ENCODE assay signal across 24 cellular contexts in the genomic region with DNA sequence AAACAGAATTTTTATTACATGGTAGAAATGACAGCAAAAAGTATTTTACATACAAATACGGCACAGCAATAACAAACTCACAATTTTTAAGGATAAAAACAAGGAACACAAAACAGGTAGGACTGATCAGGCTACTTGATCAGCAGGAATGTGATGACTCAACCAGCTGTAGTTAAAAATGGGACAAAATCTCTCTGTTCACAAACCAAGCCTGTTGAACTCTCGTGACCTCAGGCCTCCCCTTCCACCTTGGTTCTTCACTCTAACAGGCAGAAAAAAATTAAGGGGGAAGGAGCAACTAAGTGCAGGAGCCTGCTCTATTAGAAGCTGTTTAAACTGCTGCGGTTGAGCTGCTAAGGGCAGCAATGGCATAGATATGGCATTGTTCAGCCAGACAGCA. TPM values are rescaled to one million over a fixed set of nuclear protein-coding genes. Genes with fewer than 3 reads are reported as not detected.
DNase-seq lines count a peak whose midpoint lies in the region; FAIRE-seq and TF ChIP-seq lines count a peak whose summit lies in the region.
"Had no signal": no experiment of that assay in that cellular context is flagged by ENCODE, and none has a peak within 500 bp of the region (broad histone marks: within the 10 kb centered on the region; RNA-seq: fewer than 3 reads in every experiment).

No MANE protein-coding gene starts in this region.

- peaks cover 6% of the 10 kb centered on the region for H3K4me1 Mint-ChIP-seq in activated T-cell treated with anti-CD3 and anti-CD28 coated beads, Interleukin-2, amount 50 U/mL, for 24 hours (ENCODE audit: low read depth)
- peaks cover 10% of the 10 kb centered on the region for H3K4me1 Mint-ChIP-seq in astrocyte (ENCODE audit: low read depth, unreplicated experiment)

- H3K4me3 ChIP-seq in astrocyte (ENCODE audit: insufficient read depth, low read depth, low read length), result no peak overlapping the region
- H3K4me3 ChIP-seq: GM12878, heart right ventricle, smooth muscle cell, tibial artery had no signal

- no peaks in the 10 kb centered on the region for H4K20me1 ChIP-seq in astrocyte (ENCODE audit: insufficient read depth, low read length)

- no peaks in the 10 kb centered on the region for H3K9me3 ChIP-seq in astrocyte (ENCODE audit: insufficient read depth, low read depth, low read length)
- H3K9me3 ChIP-seq: heart right ventricle, neutrophil, tibial artery had no signal

- H3K27me3 Mint-ChIP-seq in activated T-cell treated with anti-CD3 and anti-CD28 coated beads, Interleukin-2, amount 50 U/mL, for 24 hours, result no peaks in the 10 kb centered on the region
- H3K27me3 Mint-ChIP-seq in astrocyte (ENCODE audit: low read depth, unreplicated experiment), result no peaks in the 10 kb centered on the region
- H3K27me3 Mint-ChIP-seq: dendritic cell treated with granulocyte-macrophage colony-stimulating factor and Interleukin-4, amounts not matched to agents 40 ng/mL and 50 ng/mL, for 4 days had no signal

- DNase-seq in activated T-cell treated with anti-CD3 and anti-CD28 coated beads, Interleukin-2, amount 50 U/mL, for 24 hours, result no peak
- no peak for DNase-seq in activated T-cell treated with anti-CD3 and anti-CD28 coated beads, Interleukin-2, amount 50 U/mL, for 48 hours
- no peak for DNase-seq in astrocyte (ENCODE audit: low read depth)
- peak; percentile 47 for DNase-seq in kidney glomerular epithelial cell (lab: John Stamatoyannopoulos, UW)
- DNase-seq in renal cortical epithelial cell (ENCODE audit: low read depth), result peak; percentile 84
- DNase-seq in OCI-M1 (lab: John Stamatoyannopoulos, UW), result no peak
- DNase-seq in stimulated activated CD8-positive, alpha-beta memory T cell treated with anti-CD3 and anti-CD28 coated beads, Interleukin-4, amount 100 ng/mL, for 48 hours, result no peak
- no peak for DNase-seq in stimulated activated CD4-positive, alpha-beta T cell treated with anti-CD3 and anti-CD28 coated beads, Interleukin-12 subunit alpha, Interleukin-12 subunit beta, amount 100 ng/mL, for 4 hours
- DNase-seq: DND-41; heart right ventricle; NCI-H1105; NCI-H2081; stimulated activated CD4-positive, alpha-beta T cell treated with anti-CD3 and anti-CD28 coated beads, Interleukin-4, amount 100 ng/mL, for 1 hour; stimulated activated naive CD4-positive, alpha-beta T cell treated with Interleukin-2 at 50 U/mL for 16 hours; tibial artery had no signal

- H3K27me3 ChIP-seq in astrocyte (ENCODE audit: insufficient read depth, low read length), result no peaks in the 10 kb centered on the region
- H3K27me3 ChIP-seq: heart right ventricle, neutrophil, tibial artery had no signal

- H2AFZ ChIP-seq in astrocyte (ENCODE audit: low read depth, low read length), result no peak overlapping the region

- no peak for TF ChIP-seq CTCF in astrocyte (IDR thresholded peaks at IDR 0.05; ENCODE audit: insufficient read depth, low read depth, low read length)

- peak overlapping the region; percentile 76 for H3K27ac Mint-ChIP-seq in activated T-cell treated with anti-CD3 and anti-CD28 coated beads, Interleukin-2, amount 50 U/mL, for 24 hours
- H3K27ac Mint-ChIP-seq in astrocyte (ENCODE audit: unreplicated experiment), result no peak overlapping the region
- H3K27ac Mint-ChIP-seq: dendritic cell treated with granulocyte-macrophage colony-stimulating factor and Interleukin-4, amounts not matched to agents 40 ng/mL and 50 ng/mL, for 4 days had no signal

- no peak overlapping the region for H3K27ac ChIP-seq in astrocyte (ENCODE audit: low read depth, low read length)
- H3K27ac ChIP-seq: heart right ventricle, neutrophil, tibial artery, VCaP had no signal

- no peaks in the 10 kb centered on the region for H3K79me2 ChIP-seq in astrocyte (ENCODE audit: insufficient read depth, low read length)

- H3K4me2 ChIP-seq in astrocyte (ENCODE audit: low read length), result no peak overlapping the region
- H3K4me2 ChIP-seq: smooth muscle cell had no signal

- no peak overlapping the region for H3K9ac ChIP-seq in astrocyte (ENCODE audit: low read length)

- H3K4me1 ChIP-seq in astrocyte (ENCODE audit: insufficient read depth, low read length), result peaks cover 5% of the 10 kb centered on the region

- peaks cover 76% of the 10 kb centered on the region for H3K36me3 Mint-ChIP-seq in activated T-cell treated with anti-CD3 and anti-CD28 coated beads, Interleukin-2, amount 50 U/mL, for 24 hours (ENCODE audit: low read depth)
- peaks cover 27% of the 10 kb centered on the region for H3K36me3 Mint-ChIP-seq in astrocyte (ENCODE audit: low read depth, unreplicated experiment)

- H3K36me3 ChIP-seq in astrocyte (ENCODE audit: insufficient read depth, low read length), result peaks cover 11% of the 10 kb centered on the region

- H3K4me3 Mint-ChIP-seq in activated T-cell treated with anti-CD3 and anti-CD28 coated beads, Interleukin-2, amount 50 U/mL, for 24 hours, result no peak overlapping the region
- H3K4me3 Mint-ChIP-seq in astrocyte (ENCODE audit: unreplicated experiment), result no peak overlapping the region
- H3K4me3 Mint-ChIP-seq: dendritic cell treated with granulocyte-macrophage colony-stimulating factor and Interleukin-4, amounts not matched to agents 40 ng/mL and 50 ng/mL, for 4 days had no signal

- peaks cover 3% of the 10 kb centered on the region for H3K9me3 Mint-ChIP-seq in activated T-cell treated with anti-CD3 and anti-CD28 coated beads, Interleukin-2, amount 50 U/mL, for 24 hours
- peaks cover 2% of the 10 kb centered on the region for H3K9me3 Mint-ChIP-seq in astrocyte (ENCODE audit: unreplicated experiment)
- H3K9me3 Mint-ChIP-seq: dendritic cell treated with granulocyte-macrophage colony-stimulating factor and Interleukin-4, amounts not matched to agents 40 ng/mL and 50 ng/mL, for 4 days had no signal

- peak; percentile 29 for FAIRE-seq in astrocyte (lab: Jason Lieb, UNC)
- FAIRE-seq: endothelial cell of umbilical vein, GM12878, HTR-8/SVneo had no signal

RNA-seq across cellular contexts. Expression of gene FBXL22, which starts 18.7 kb away (rescaled TPM):
- total RNA-seq in astrocyte (0.34 and 0.43 TPM in 2 replicates), renal cortical epithelial cell (0.45 TPM in 1 of 2 replicates, not detected in the other)
- total RNA-seq: A172, endothelial cell of umbilical vein, NCI-H460, smooth muscle cell had no signal

Comparison
In these comparisons a context has a peak if more than half of its experiments do, and no peak if none do; other contexts are left out.
1. DNase-seq: peak in kidney glomerular epithelial cell (single experiment) and renal cortical epithelial cell (single experiment); none in activated T-cell treated with anti-CD3 and anti-CD28 coated beads, Interleukin-2, amount 50 U/mL, for 24 hours (single experiment), activated T-cell treated with anti-CD3 and anti-CD28 coated beads, Interleukin-2, amount 50 U/mL, for 48 hours (0 of 2), astrocyte (single experiment), OCI-M1 (single experiment), stimulated activated CD8-positive, alpha-beta memory T cell treated with anti-CD3 and anti-CD28 coated beads, Interleukin-4, amount 100 ng/mL, for 48 hours (single experiment) and stimulated activated CD4-positive, alpha-beta T cell treated with anti-CD3 and anti-CD28 coated beads, Interleukin-12 subunit alpha, Interleukin-12 subunit beta, amount 100 ng/mL, for 4 hours (single experiment).